ENCODE assay signal across 24 cellular contexts in genomic region chr5:107990881-107991810, GRCh38.
DNase-seq lines count a peak whose midpoint lies in the region; ATAC-seq and TF ChIP-seq lines count a peak whose summit lies in the region.
"Had no signal": no experiment of that assay in that cellular context is flagged by ENCODE, and none has a peak within 500 bp of the region (broad histone marks: within the 10 kb centered on the region; RNA-seq: fewer than 3 reads in every experiment).

No MANE protein-coding gene starts in this region.

- no peak for TF ChIP-seq CTCF in natural killer cell (IDR thresholded peaks at IDR 0.05)

- no peaks in the 10 kb centered on the region for H3K9me3 Mint-ChIP-seq in activated CD8-positive, alpha-beta memory T cell treated with anti-CD3 and anti-CD28 coated beads, Interleukin-2, amount 10 ng/mL, durations not matched to agents 7 days and 5 days (ENCODE audit: low read depth)
- H3K9me3 Mint-ChIP-seq in natural killer cell, result no peaks in the 10 kb centered on the region
- H3K9me3 Mint-ChIP-seq: activated naive CD4-positive, alpha-beta T cell treated with anti-CD3 and anti-CD28 coated beads, Interleukin-2, amount 10 ng/mL, durations not matched to agents 7 days and 5 days had no signal

- intact Hi-C loops in natural killer cell (cut with micrococcal nuclease), result loop anchor here (1.0 kb wide), 1 partner anchor 11 kb away; no protein-coding TSS in a partner anchor

- peak overlapping the region; percentile 30 for H3K4me3 Mint-ChIP-seq in activated CD8-positive, alpha-beta memory T cell treated with anti-CD3 and anti-CD28 coated beads, Interleukin-2, amount 10 ng/mL, durations not matched to agents 7 days and 5 days
- H3K4me3 Mint-ChIP-seq in natural killer cell, result peak overlapping the region; percentile 73
- H3K4me3 Mint-ChIP-seq: activated naive CD4-positive, alpha-beta T cell treated with anti-CD3 and anti-CD28 coated beads, Interleukin-2, amount 10 ng/mL, durations not matched to agents 7 days and 5 days had no signal

- no peak for DNase-seq in activated CD8-positive, alpha-beta memory T cell treated with anti-CD3 and anti-CD28 coated beads, Interleukin-2, amount 10 ng/mL, durations not matched to agents 7 days and 5 days
- no peak for DNase-seq in activated CD8-positive, alpha-beta memory T cell treated with anti-CD3 and anti-CD28 coated beads, Interleukin-2, amount 50 U/mL, for 48 hours
- DNase-seq in natural killer cell (no peak), Kasumi-1 (lab: John Stamatoyannopoulos, UW) (no peak), EL (no peak), HCEC 1CT (no peak)
- DNase-seq: activated CD4-positive, alpha-beta T cell treated with anti-CD3 and anti-CD28 coated beads, Interleukin-2, amount 50 U/mL, for 1 hour; activated naive CD4-positive, alpha-beta T cell treated with anti-CD3 and anti-CD28 coated beads, Interleukin-2, amount 10 ng/mL, durations not matched to agents 7 days and 5 days; activated T-cell treated with anti-CD3 and anti-CD28 coated beads, Interleukin-2, amount 50 U/mL, for 1 hour; BE2C; Calu3; cerebellar nuclear complex; left colon; midbrain; NCI-H1105; NCI-H2107; NCI-H524; SHP77 treated with DMSO at 0.1 percent for 48 hours; stimulated activated CD4-positive, alpha-beta T cell treated with anti-CD3 and anti-CD28 coated beads, Interleukin-4, amount 100 ng/mL, for 4 hours; substantia nigra; T-helper 1 cell had no signal

- H3K4me1 Mint-ChIP-seq in activated CD8-positive, alpha-beta memory T cell treated with anti-CD3 and anti-CD28 coated beads, Interleukin-2, amount 10 ng/mL, durations not matched to agents 7 days and 5 days, result peaks cover 16% of the 10 kb centered on the region
- peaks cover 33 to 40% of the 10 kb centered on the region in 2 donors for H3K4me1 Mint-ChIP-seq in natural killer cell

- no peaks in the 10 kb centered on the region for H3K36me3 Mint-ChIP-seq in activated CD8-positive, alpha-beta memory T cell treated with anti-CD3 and anti-CD28 coated beads, Interleukin-2, amount 10 ng/mL, durations not matched to agents 7 days and 5 days
- no peaks in the 10 kb centered on the region for H3K36me3 Mint-ChIP-seq in natural killer cell
- H3K36me3 Mint-ChIP-seq: activated naive CD4-positive, alpha-beta T cell treated with anti-CD3 and anti-CD28 coated beads, Interleukin-2, amount 10 ng/mL, durations not matched to agents 7 days and 5 days had no signal

- peak overlapping the region; percentile 88 for H3K27ac Mint-ChIP-seq in activated CD8-positive, alpha-beta memory T cell treated with anti-CD3 and anti-CD28 coated beads, Interleukin-2, amount 10 ng/mL, durations not matched to agents 7 days and 5 days
- H3K27ac Mint-ChIP-seq in natural killer cell, result peak overlapping the region; percentile 94
- H3K27ac Mint-ChIP-seq: activated naive CD4-positive, alpha-beta T cell treated with anti-CD3 and anti-CD28 coated beads, Interleukin-2, amount 10 ng/mL, durations not matched to agents 7 days and 5 days had no signal

- CTCF ChIA-PET in activated CD8-positive, alpha-beta memory T cell treated with anti-CD3 and anti-CD28 coated beads, Interleukin-2, amount 10 ng/mL, durations not matched to agents 7 days and 5 days (lab: Charles Lee), result interaction anchor here (2.9 kb wide), 1 partner anchor 10 kb away, joined by 20 read pairs; no protein-coding TSS in a partner anchor

- ATAC-seq in activated CD8-positive, alpha-beta memory T cell treated with anti-CD3 and anti-CD28 coated beads, Interleukin-2, amount 10 ng/mL, durations not matched to agents 7 days and 5 days, result peak; percentile 88
- ATAC-seq in GM19468 (IDR thresholded peaks at IDR 0.05; ENCODE audit: extremely low read depth, unreplicated experiment) (peak; percentile 71), HG03097 (IDR thresholded peaks at IDR 0.05; ENCODE audit: low FRiP score, unreplicated experiment) (peak; percentile 68), natural killer cell (peak; percentile 87 to 90 (median 88))
- ATAC-seq: HCT116, left colon had no signal

- H3K27me3 Mint-ChIP-seq in activated CD8-positive, alpha-beta memory T cell treated with anti-CD3 and anti-CD28 coated beads, Interleukin-2, amount 10 ng/mL, durations not matched to agents 7 days and 5 days, result no peaks in the 10 kb centered on the region
- H3K27me3 Mint-ChIP-seq in natural killer cell (ENCODE audit: low read depth in 2 of 2), result no peaks in the 10 kb centered on the region
- H3K27me3 Mint-ChIP-seq: activated naive CD4-positive, alpha-beta T cell treated with anti-CD3 and anti-CD28 coated beads, Interleukin-2, amount 10 ng/mL, durations not matched to agents 7 days and 5 days had no signal
